ENCODE assay signal across 19 cellular contexts in the genomic region with DNA sequence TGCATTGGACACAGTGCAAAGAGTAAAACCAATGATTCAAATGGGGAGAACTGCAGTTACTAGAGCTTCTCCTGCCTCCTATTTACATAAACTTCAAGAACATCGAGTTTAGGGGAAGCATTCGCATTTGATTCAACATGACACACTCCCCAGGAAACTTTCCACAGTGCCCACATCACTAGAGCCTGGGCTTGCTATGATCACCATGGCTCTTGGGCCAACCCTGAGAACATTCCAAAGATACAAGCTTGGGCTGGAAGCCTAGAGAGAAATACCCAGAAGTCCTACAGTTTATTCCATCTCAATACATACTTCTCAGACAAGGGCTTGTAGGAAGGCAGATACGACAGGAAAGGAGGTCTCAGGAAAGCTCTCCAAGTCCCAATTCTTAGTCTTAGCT.
A peak's percentile ranks its signal among the peaks of the same experiment; 100 is the strongest.
DNase-seq lines count a peak whose midpoint lies in the region; ATAC-seq, FAIRE-seq and TF ChIP-seq lines count a peak whose summit lies in the region.
"Had no signal": no experiment of that assay in that cellular context is flagged by ENCODE, and none has a peak within 500 bp of the region (broad histone marks: within the 10 kb centered on the region; RNA-seq: fewer than 3 reads in every experiment).

No MANE protein-coding gene starts in this region.

- no peaks in the 10 kb centered on the region for H3K27me3 ChIP-seq in DND-41 (ENCODE audit: insufficient read depth, low read length, poor library complexity)
- no peaks in the 10 kb centered on the region for H3K27me3 ChIP-seq in K562 (ENCODE audit: control insufficient read depth in 2 of 2, insufficient read depth in 2 of 2, low read length in 2 of 2)

- no peaks in the 10 kb centered on the region for H3K9me3 Mint-ChIP-seq in activated CD4-positive, alpha-beta memory T cell treated with anti-CD3 and anti-CD28 coated beads for 36 hours
- no peaks in the 10 kb centered on the region for H3K9me3 Mint-ChIP-seq in activated CD4-positive, alpha-beta memory T cell treated with anti-CD3 and anti-CD28 coated beads, Interleukin-2, amount 10 ng/mL, durations not matched to agents 7 days and 5 days
- H3K9me3 Mint-ChIP-seq in stimulated activated naive CD8-positive, alpha-beta T cell treated with anti-CD3 and anti-CD28 coated beads, Interleukin-15, Interleukin-2, amounts not matched to agents 100 ng/mL and 50 ng/mL, for 24 hours: no peaks in the 10 kb centered on the region

- CTCF ChIA-PET in activated CD4-positive, alpha-beta memory T cell treated with anti-CD3 and anti-CD28 coated beads for 36 hours (lab: Charles Lee): no interaction called here
- CTCF ChIA-PET in activated CD4-positive, alpha-beta memory T cell treated with anti-CD3 and anti-CD28 coated beads, Interleukin-2, amount 10 ng/mL, durations not matched to agents 7 days and 5 days (lab: Charles Lee): interaction anchor here (1.1 kb wide), 1 partner anchor 243 kb away, joined by 3 read pairs; no protein-coding TSS in a partner anchor
- CTCF ChIA-PET in K562 (lab: Yijun Ruan, JAX; ENCODE audit: low intra/inter-chr PET ratio): no interaction called here

- DNase-seq in activated CD4-positive, alpha-beta memory T cell treated with anti-CD3 and anti-CD28 coated beads for 36 hours: peak; percentile 32
- DNase-seq in activated CD4-positive, alpha-beta memory T cell treated with anti-CD3 and anti-CD28 coated beads, Interleukin-2, amount 10 ng/mL, durations not matched to agents 7 days and 5 days: no peak
- DNase-seq in DND-41 (no peak), K562 (ENCODE audit: extremely low read depth in 1 of 4, low spot score in 3 of 4) (no peak), GM13976 (ENCODE audit: low spot score) (no peak)
- DNase-seq: Calu3; CD4-positive, CD25-positive, alpha-beta regulatory T cell; GF-D8; H7; NCI-H1417; NCI-H2029; NCI-H2171 treated with DMSO at 0.1 percent for 48 hours; NCI-H774; PC-9 had no signal

- in situ Hi-C loops in K562 (cut with MboI): no loop called here
- in situ Hi-C loops in GM13976 (cut with MboI; ENCODE audit: low sequenced_read_pairs, unreplicated experiment): no loop called here

- no peak overlapping the region for H3K4me3 ChIP-seq in DND-41 (ENCODE audit: low read depth in 1 of 2, low read length in 2 of 2)
- no peak overlapping the region for H3K4me3 ChIP-seq in K562
- H3K4me3 ChIP-seq: PC-9 had no signal

- H4K20me1 ChIP-seq in DND-41 (ENCODE audit: insufficient read depth, low read length): no peaks in the 10 kb centered on the region
- no peaks in the 10 kb centered on the region for H4K20me1 ChIP-seq in K562 (replicated peaks; ENCODE audit: control insufficient read depth, insufficient read depth, low read length)

- 70% methylated on average over 3 of the region's 3 CpGs for WGBS in K562 (ENCODE audit: insufficient coverage, low coverage, missing lambda C conversion rate)

- H3K79me2 ChIP-seq in DND-41 (ENCODE audit: insufficient read depth, low read length) (no peaks in the 10 kb centered on the region), K562 (ENCODE audit: control insufficient read depth, insufficient read depth, low read length) (no peaks in the 10 kb centered on the region)

- BruUV-seq in K562 (replicated peaks; lab: Mats Ljungman, UMichigan): no TSS peak

- no peak for TF ChIP-seq POLR2A in K562 (conservative IDR thresholded peaks at IDR 0.05)

- no peak overlapping the region for H2AFZ ChIP-seq in DND-41 (ENCODE audit: low read depth, low read length)
- peak overlapping the region; percentile 43; the same call in 1 of the 2 replicates for H2AFZ ChIP-seq in K562 (ENCODE audit: low read depth, low read length)
- H2AFZ ChIP-seq: PC-9 had no signal

- no peak for FAIRE-seq in K562 (lab: Jason Lieb, UNC)
- FAIRE-seq: A204.1 had no signal

- H3K36me3 ChIP-seq in DND-41 (ENCODE audit: insufficient read depth, low read length): no peaks in the 10 kb centered on the region
- H3K36me3 ChIP-seq in K562 (ENCODE audit: control insufficient read depth, insufficient read depth, low read length): no peaks in the 10 kb centered on the region

- H3K4me3 Mint-ChIP-seq in activated CD4-positive, alpha-beta memory T cell treated with anti-CD3 and anti-CD28 coated beads for 36 hours: no peak overlapping the region
- H3K4me3 Mint-ChIP-seq in activated CD4-positive, alpha-beta memory T cell treated with anti-CD3 and anti-CD28 coated beads, Interleukin-2, amount 10 ng/mL, durations not matched to agents 7 days and 5 days: no peak overlapping the region
- H3K4me3 Mint-ChIP-seq in stimulated activated naive CD8-positive, alpha-beta T cell treated with anti-CD3 and anti-CD28 coated beads, Interleukin-15, Interleukin-2, amounts not matched to agents 100 ng/mL and 50 ng/mL, for 24 hours: no peak overlapping the region
- H3K4me3 Mint-ChIP-seq: CD4-positive, CD25-positive, alpha-beta regulatory T cell had no signal

- intact Hi-C loops in activated CD4-positive, alpha-beta memory T cell treated with anti-CD3 and anti-CD28 coated beads for 36 hours (cut with micrococcal nuclease): no loop called here
- intact Hi-C loops in K562 (cut with micrococcal nuclease): no loop called here

- peaks cover 3% of the 10 kb centered on the region for H3K9me1 ChIP-seq in K562 (ENCODE audit: control insufficient read depth, insufficient read depth, low read length)

- no peak for TF ChIP-seq CTCF in DND-41 (IDR thresholded peaks at IDR 0.05; ENCODE audit: borderline replicate concordance, extremely low read depth, low read length, poor library complexity, severe bottlenecking)
- no peak for TF ChIP-seq CTCF in K562 (IDR thresholded peaks at IDR 0.05 in 2 of 3, conservative IDR thresholded peaks at IDR 0.05 in 1 of 3; ENCODE audit: insufficient read depth in 2 of 3, low read depth in 1 of 3, low read length in 3 of 3)
- TF ChIP-seq CTCF in GM13976 (IDR thresholded peaks at IDR 0.05; ENCODE audit: borderline replicate concordance, control extremely low read depth, extremely low read depth, insufficient read depth, missing control alignments): no peak

- H3K27ac ChIP-seq in DND-41 (ENCODE audit: low read length) (peak overlapping the region; percentile 100), K562 (ENCODE audit: extremely low read depth, low read depth, low read length) (peak overlapping the region; percentile 8; the same call in 1 of the 3 replicates)
- H3K27ac ChIP-seq: KMS-11, PC-9 had no signal

- no peak for TF ChIP-seq EP300 in K562 (IDR thresholded peaks at IDR 0.05; ENCODE audit: low read length)

- H3K9me3 ChIP-seq in DND-41 (ENCODE audit: insufficient read depth, low read length, severe bottlenecking): no peaks in the 10 kb centered on the region
- no peaks in the 10 kb centered on the region for H3K9me3 ChIP-seq in K562 (replicated peaks; ENCODE audit: control insufficient read depth, insufficient read depth, low read depth, low read length)

- H3K36me3 Mint-ChIP-seq in activated CD4-positive, alpha-beta memory T cell treated with anti-CD3 and anti-CD28 coated beads for 36 hours: peaks cover 2% of the 10 kb centered on the region
- H3K36me3 Mint-ChIP-seq in activated CD4-positive, alpha-beta memory T cell treated with anti-CD3 and anti-CD28 coated beads, Interleukin-2, amount 10 ng/mL, durations not matched to agents 7 days and 5 days (ENCODE audit: low read depth): no peaks in the 10 kb centered on the region
- peaks cover 3% of the 10 kb centered on the region for H3K36me3 Mint-ChIP-seq in stimulated activated naive CD8-positive, alpha-beta T cell treated with anti-CD3 and anti-CD28 coated beads, Interleukin-15, Interleukin-2, amounts not matched to agents 100 ng/mL and 50 ng/mL, for 24 hours (ENCODE audit: low read depth)
- H3K36me3 Mint-ChIP-seq: CD4-positive, CD25-positive, alpha-beta regulatory T cell had no signal

- H3K4me2 ChIP-seq in DND-41 (ENCODE audit: insufficient read depth, low read length): no peak overlapping the region
- no peak overlapping the region for H3K4me2 ChIP-seq in K562 (ENCODE audit: insufficient read depth, low read length)
- H3K4me2 ChIP-seq: KMS-11, PC-9 had no signal

- H3K27ac Mint-ChIP-seq in activated CD4-positive, alpha-beta memory T cell treated with anti-CD3 and anti-CD28 coated beads for 36 hours: peak overlapping the region; percentile 43
- no peak overlapping the region for H3K27ac Mint-ChIP-seq in activated CD4-positive, alpha-beta memory T cell treated with anti-CD3 and anti-CD28 coated beads, Interleukin-2, amount 10 ng/mL, durations not matched to agents 7 days and 5 days
- H3K27ac Mint-ChIP-seq in stimulated activated naive CD8-positive, alpha-beta T cell treated with anti-CD3 and anti-CD28 coated beads, Interleukin-15, Interleukin-2, amounts not matched to agents 100 ng/mL and 50 ng/mL, for 24 hours: peak overlapping the region; percentile 7

- H3K4me1 Mint-ChIP-seq in activated CD4-positive, alpha-beta memory T cell treated with anti-CD3 and anti-CD28 coated beads for 36 hours (ENCODE audit: low read depth): peaks cover 55% of the 10 kb centered on the region
- H3K4me1 Mint-ChIP-seq in activated CD4-positive, alpha-beta memory T cell treated with anti-CD3 and anti-CD28 coated beads, Interleukin-2, amount 10 ng/mL, durations not matched to agents 7 days and 5 days: peaks cover 55% of the 10 kb centered on the region
- H3K4me1 Mint-ChIP-seq in stimulated activated naive CD8-positive, alpha-beta T cell treated with anti-CD3 and anti-CD28 coated beads, Interleukin-15, Interleukin-2, amounts not matched to agents 100 ng/mL and 50 ng/mL, for 24 hours (ENCODE audit: low read depth): peaks cover 53% of the 10 kb centered on the region

- H3K4me1 ChIP-seq in DND-41 (ENCODE audit: insufficient read depth, low read length) (peaks cover 62% of the 10 kb centered on the region), K562 (replicated peaks in 1 of 2; ENCODE audit: control insufficient read depth in 2 of 2, insufficient read depth in 2 of 2, low read length in 2 of 2) (peaks cover 29 to 66% of the 10 kb centered on the region in 2 experiments)

- POLR2A ChIA-PET in activated CD4-positive, alpha-beta memory T cell treated with anti-CD3 and anti-CD28 coated beads for 36 hours (lab: Charles Lee): interaction anchor here (0.8 kb wide), 1 partner anchor 256 kb away, joined by 3 read pairs; no protein-coding TSS in a partner anchor
- POLR2A ChIA-PET in activated CD4-positive, alpha-beta memory T cell treated with anti-CD3 and anti-CD28 coated beads, Interleukin-2, amount 10 ng/mL, durations not matched to agents 7 days and 5 days (lab: Charles Lee): no interaction called here
- POLR2A ChIA-PET in K562 (lab: Yijun Ruan, JAX): interaction anchor here (0.6 to 1.5 kb wide), 6 partner anchors 9 to 1029 kb away, joined by 3 to 7 read pairs (median 4); no protein-coding TSS in a partner anchor

- no peak for ATAC-seq in DND-41 (ENCODE audit: insufficient read depth, low read depth)
- no peak for ATAC-seq in K562
- ATAC-seq in GM18519 (IDR thresholded peaks at IDR 0.05; ENCODE audit: low FRiP score, unreplicated experiment): no peak
- no peak for ATAC-seq in GM18873 (IDR thresholded peaks at IDR 0.05; ENCODE audit: low FRiP score, unreplicated experiment)

- no peak for TF ChIP-seq RAD21 in K562 (CRISPR knock-in tag; conservative IDR thresholded peaks at IDR 0.05 in 1 of 2, IDR thresholded peaks at IDR 0.05 in 1 of 2)

- no peak overlapping the region for H3K9ac ChIP-seq in DND-41 (ENCODE audit: low read depth, low read length)
- no peak overlapping the region; a peak in 1 of 4 replicates for H3K9ac ChIP-seq in K562 (ENCODE audit: insufficient read depth in 1 of 2, low read depth in 2 of 2, low read length in 2 of 2)
- H3K9ac ChIP-seq: KMS-11 had no signal

- H3K27me3 Mint-ChIP-seq in activated CD4-positive, alpha-beta memory T cell treated with anti-CD3 and anti-CD28 coated beads for 36 hours: no peaks in the 10 kb centered on the region
- H3K27me3 Mint-ChIP-seq in activated CD4-positive, alpha-beta memory T cell treated with anti-CD3 and anti-CD28 coated beads, Interleukin-2, amount 10 ng/mL, durations not matched to agents 7 days and 5 days: peaks cover 2% of the 10 kb centered on the region
- no peaks in the 10 kb centered on the region for H3K27me3 Mint-ChIP-seq in stimulated activated naive CD8-positive, alpha-beta T cell treated with anti-CD3 and anti-CD28 coated beads, Interleukin-15, Interleukin-2, amounts not matched to agents 100 ng/mL and 50 ng/mL, for 24 hours
